9 cellular contexts compared by ENCODE assay signal in the genomic region with DNA sequence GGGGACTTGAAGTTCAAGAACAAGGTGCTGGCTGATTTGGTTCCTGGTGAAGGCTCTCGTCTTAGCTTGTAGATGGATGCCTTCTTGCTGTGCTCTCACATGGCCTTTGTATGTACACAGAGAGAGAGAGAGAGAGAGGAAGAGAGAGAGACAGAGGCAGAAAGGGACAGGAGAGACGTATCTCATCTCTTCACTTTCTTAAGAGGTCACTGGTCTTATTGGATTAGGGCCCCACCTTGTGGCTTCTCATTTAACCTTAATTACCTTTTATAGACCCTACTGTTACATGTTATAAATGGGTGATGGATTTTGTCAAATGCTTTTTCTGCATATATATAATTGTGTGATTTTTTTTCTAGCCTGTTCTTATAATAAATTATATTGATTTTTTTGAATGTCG.
DNase-seq lines count a peak whose midpoint lies in the region; FAIRE-seq and TF ChIP-seq lines count a peak whose summit lies in the region.
"Had no signal": no experiment of that assay in that cellular context is flagged by ENCODE, and none has a peak within 500 bp of the region (broad histone marks: within the 10 kb centered on the region; RNA-seq: fewer than 3 reads in every experiment).

No MANE protein-coding gene starts in this region.

- TF ChIP-seq CTCF in esophagus muscularis mucosa (IDR thresholded peaks at IDR 0.05) (no peak), thyroid gland (IDR thresholded peaks at IDR 0.05) (no peak)

- no peaks in the 10 kb centered on the region for H3K27me3 ChIP-seq in esophagus muscularis mucosa
- H3K27me3 ChIP-seq in thyroid gland = no peaks in the 10 kb centered on the region

- H3K4me3 ChIP-seq in esophagus muscularis mucosa (no peak overlapping the region), thyroid gland (replicated peaks in 1 of 3) (no peak overlapping the region)

- intact Hi-C loops in esophagus muscularis mucosa (cut with DNase I) = no loop called here
- intact Hi-C loops in thyroid gland (cut with DNase I) = no loop called here

- H3K9me3 ChIP-seq in esophagus muscularis mucosa (no peaks in the 10 kb centered on the region), thyroid gland (no peaks in the 10 kb centered on the region)

- TF ChIP-seq POLR2A in esophagus muscularis mucosa (IDR thresholded peaks at IDR 0.05; ENCODE audit: low read depth) (no peak), thyroid gland (IDR thresholded peaks at IDR 0.05) (no peak)

- no peak overlapping the region for H3K27ac ChIP-seq in esophagus muscularis mucosa (replicated peaks in 1 of 4)
- H3K27ac ChIP-seq in thyroid gland = no peak overlapping the region

- no peak for TF ChIP-seq EP300 in esophagus muscularis mucosa (IDR thresholded peaks at IDR 0.05)

- H3K36me3 ChIP-seq in esophagus muscularis mucosa (no peaks in the 10 kb centered on the region), thyroid gland (no peaks in the 10 kb centered on the region)

- peak; percentile 16 for FAIRE-seq in A204.1 (lab: Jason Lieb, UNC)
- FAIRE-seq in frontal cortex (lab: Jason Lieb, UNC) = peak; percentile 61

- DNase-seq in HT1080 (ENCODE audit: low read depth) (peak; percentile 65), OCI-M1 (lab: John Stamatoyannopoulos, UW) (peak; percentile 87), frontal cortex (ENCODE audit: low spot score in 2 of 2) (no peak), esophagus muscularis mucosa (ENCODE audit: extremely low spot score) (no peak), ureter (ENCODE audit: low spot score) (no peak), thyroid gland (no peak)
- DNase-seq in stimulated activated CD4-positive, alpha-beta T cell treated with anti-CD3 and anti-CD28 coated beads, Interleukin-4, amount 100 ng/mL, for 24 hours = no peak
- DNase-seq: CD4-positive, CD25-positive, alpha-beta regulatory T cell had no signal

- no peaks in the 10 kb centered on the region for H3K4me1 ChIP-seq in esophagus muscularis mucosa
- H3K4me1 ChIP-seq in thyroid gland = no peaks in the 10 kb centered on the region

- WGBS in esophagus muscularis mucosa = 38% methylated on average over 3 of the region's 3 CpGs
- 17 to 29% methylated on average over 3 of the region's 3 CpGs for WGBS in thyroid gland, 2 donors

Comparison
In these comparisons a context has a peak if more than half of its experiments do, and no peak if none do; other contexts are left out.
1. DNase-seq: peak in HT1080 (single experiment) and OCI-M1 (single experiment); none in frontal cortex (0 of 2), stimulated activated CD4-positive, alpha-beta T cell treated with anti-CD3 and anti-CD28 coated beads, Interleukin-4, amount 100 ng/mL, for 24 hours (single experiment), esophagus muscularis mucosa (single experiment), ureter (single experiment) and thyroid gland (0 of 2).